ENCODE assay signal across 9 cellular contexts in the genomic region with DNA sequence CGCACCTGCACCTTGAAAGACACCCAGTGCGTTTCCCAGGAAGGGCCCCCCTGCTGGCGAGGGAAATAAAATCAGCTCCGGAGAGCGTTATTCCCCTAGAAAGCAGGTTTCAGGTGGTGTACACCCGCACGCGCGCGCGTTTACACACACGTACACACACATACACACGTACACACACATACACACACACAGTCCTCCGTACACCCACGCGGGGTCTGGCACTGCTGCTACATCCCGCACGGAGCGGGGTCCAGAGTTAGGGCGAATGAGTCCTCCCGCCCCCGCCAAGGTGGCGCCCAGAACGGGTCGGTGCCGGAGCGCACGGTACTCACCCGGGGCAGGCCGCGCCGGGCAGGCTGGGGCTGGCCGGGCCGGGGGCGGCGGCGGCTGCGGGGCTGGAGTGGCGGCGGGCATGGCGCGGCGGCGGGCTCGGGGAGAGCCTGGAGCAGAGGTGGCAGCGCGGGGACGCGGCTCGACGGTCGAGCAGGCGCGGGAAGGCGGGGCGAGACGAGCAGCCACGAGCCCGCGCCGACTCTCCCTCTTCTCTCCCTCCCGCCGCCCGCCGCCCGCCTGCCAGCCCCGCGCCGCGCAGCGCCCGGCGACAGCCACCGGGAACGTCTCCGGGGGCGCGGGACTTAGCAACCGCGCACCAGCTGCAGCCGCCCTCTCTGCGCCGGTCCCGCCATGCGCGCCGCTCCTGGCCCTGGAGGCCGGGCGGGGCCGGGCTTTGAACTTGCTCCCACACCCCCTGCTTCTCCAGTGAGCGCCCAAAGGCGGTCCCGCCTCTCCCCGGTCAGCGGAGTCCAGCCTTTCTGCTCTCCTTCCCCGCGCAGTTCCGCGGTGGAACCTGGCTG. TPM values are rescaled to one million over a fixed set of nuclear protein-coding genes. Genes with fewer than 3 reads are reported as not detected.
DNase-seq lines count a peak whose midpoint lies in the region; ATAC-seq and TF ChIP-seq lines count a peak whose summit lies in the region.
"Had no signal": no experiment of that assay in that cellular context is flagged by ENCODE, and none has a peak within 500 bp of the region (broad histone marks: within the 10 kb centered on the region; RNA-seq: fewer than 3 reads in every experiment).

A gene with protein sequence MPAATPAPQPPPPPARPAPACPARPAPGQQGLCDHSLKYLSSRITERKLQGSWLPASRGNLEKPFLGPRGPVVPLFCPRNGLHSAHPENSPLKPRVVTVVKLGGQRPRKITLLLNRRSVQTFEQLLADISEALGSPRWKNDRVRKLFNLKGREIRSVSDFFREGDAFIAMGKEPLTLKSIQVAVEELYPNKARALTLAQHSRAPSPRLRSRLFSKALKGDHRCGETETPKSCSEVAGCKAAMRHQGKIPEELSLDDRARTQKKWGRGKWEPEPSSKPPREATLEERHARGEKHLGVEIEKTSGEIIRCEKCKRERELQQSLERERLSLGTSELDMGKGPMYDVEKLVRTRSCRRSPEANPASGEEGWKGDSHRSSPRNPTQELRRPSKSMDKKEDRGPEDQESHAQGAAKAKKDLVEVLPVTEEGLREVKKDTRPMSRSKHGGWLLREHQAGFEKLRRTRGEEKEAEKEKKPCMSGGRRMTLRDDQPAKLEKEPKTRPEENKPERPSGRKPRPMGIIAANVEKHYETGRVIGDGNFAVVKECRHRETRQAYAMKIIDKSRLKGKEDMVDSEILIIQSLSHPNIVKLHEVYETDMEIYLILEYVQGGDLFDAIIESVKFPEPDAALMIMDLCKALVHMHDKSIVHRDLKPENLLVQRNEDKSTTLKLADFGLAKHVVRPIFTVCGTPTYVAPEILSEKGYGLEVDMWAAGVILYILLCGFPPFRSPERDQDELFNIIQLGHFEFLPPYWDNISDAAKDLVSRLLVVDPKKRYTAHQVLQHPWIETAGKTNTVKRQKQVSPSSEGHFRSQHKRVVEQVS (minus strand): TSS at position 704 of the 854 bp plus-strand sequence. CDS start 290 bp downstream, at position 414.

- H3K27me3 Mint-ChIP-seq in natural killer cell treated with Interleukin-12 subunit alpha and Interleukin-12 subunit beta and Interleukin-15 and Interleukin-18, amount 100 ng/mL, for 72 hours, result peaks cover 56 to 88% of the 10 kb centered on the region in 2 donors

- H3K9me3 Mint-ChIP-seq in natural killer cell treated with Interleukin-12 subunit alpha and Interleukin-12 subunit beta and Interleukin-15 and Interleukin-18, amount 100 ng/mL, for 72 hours, result no peaks in the 10 kb centered on the region

- H3K9ac ChIP-seq in duodenal mucosa (ENCODE audit: low read depth in 1 of 2, low read length in 2 of 2), result no peak within 1 kb of the TSS

- H3K36me3 ChIP-seq in ACC112 (ENCODE audit: insufficient read depth, low read length) (no peaks in the 10 kb centered on the region), HEK293 (ENCODE audit: control insufficient read depth in 2 of 2, insufficient read depth in 1 of 2, low read length in 2 of 2) (no peaks in the 10 kb centered on the region), duodenal mucosa (ENCODE audit: control insufficient read depth in 1 of 2, insufficient read depth in 2 of 2, low read length in 2 of 2) (no peaks in the 10 kb centered on the region), uterus (no peaks in the 10 kb centered on the region)

- no peak within 1 kb of the TSS for H3K27ac Mint-ChIP-seq in natural killer cell treated with Interleukin-12 subunit alpha and Interleukin-12 subunit beta and Interleukin-15 and Interleukin-18, amount 100 ng/mL, for 72 hours

- peaks cover 4 to 5% of the 10 kb centered on the region in 2 donors for H3K4me1 Mint-ChIP-seq in natural killer cell treated with Interleukin-12 subunit alpha and Interleukin-12 subunit beta and Interleukin-15 and Interleukin-18, amount 100 ng/mL, for 72 hours (ENCODE audit: low read depth in 2 of 2)

- POLR2A ChIA-PET in HEK293 (lab: Yijun Ruan, JAX), result no interaction called here

- H3K27ac ChIP-seq in ACC112 (ENCODE audit: low read depth, low read length) (no peak within 1 kb of the TSS), HEK293 (ENCODE audit: extremely low read depth, low read depth, low read length) (no peak within 1 kb of the TSS), duodenal mucosa (ENCODE audit: low read depth, low read length) (no peak within 1 kb of the TSS), uterus (no peak within 1 kb of the TSS)

- H3K27me3 ChIP-seq in ACC112 (ENCODE audit: insufficient read depth, low read length), result peaks cover 93% of the 10 kb centered on the region
- H3K27me3 ChIP-seq in duodenal mucosa (ENCODE audit: control insufficient read depth in 1 of 2, insufficient read depth in 2 of 2, low read length in 2 of 2), result peaks cover 33 to 45% of the 10 kb centered on the region in 2 donors
- H3K27me3 ChIP-seq in uterus, result no peaks in the 10 kb centered on the region

- no peak for DNase-seq in natural killer cell treated with Interleukin-12 subunit alpha and Interleukin-12 subunit beta and Interleukin-15 and Interleukin-18, amount 100 ng/mL, for 72 hours (ENCODE audit: low spot score)
- DNase-seq in NCI-H1105 treated with DMSO at 0.1 percent for 48 hours (lab: John Stamatoyannopoulos, UW) (no peak), NOMO-1 treated with dmso at 0.1 percent for 144 hours (lab: John Stamatoyannopoulos, UW; ENCODE audit: unreplicated experiment) (no peak), uterus (no peak)

- peaks cover 5% of the 10 kb centered on the region for H3K36me3 Mint-ChIP-seq in natural killer cell treated with Interleukin-12 subunit alpha and Interleukin-12 subunit beta and Interleukin-15 and Interleukin-18, amount 100 ng/mL, for 72 hours

- CTCF ChIA-PET in HEK293 (lab: Yijun Ruan, JAX), result interaction anchor here (0.8 to 1.3 kb wide), 2 partner anchors 10 to 18 kb away, joined by 3 to 8 read pairs; no protein-coding TSS in a partner anchor

- ATAC-seq in natural killer cell treated with Interleukin-12 subunit alpha and Interleukin-12 subunit beta and Interleukin-15 and Interleukin-18, amount 100 ng/mL, for 72 hours, result peak; percentile 48
- ATAC-seq in GM18873 (IDR thresholded peaks at IDR 0.05; ENCODE audit: low FRiP score, unreplicated experiment), result no peak
- ATAC-seq: GM12878 had no signal

- 0 out of 2 replicates have a peak, but pooled peaks have one; percentile 12 for TF ChIP-seq CTCF in HEK293 (tag by site-specific recombination; IDR thresholded peaks at IDR 0.05)
- TF ChIP-seq CTCF in uterus (IDR thresholded peaks at IDR 0.05), result no peak

- peak within 1 kb of the TSS; percentile 38 for H3K4me3 Mint-ChIP-seq in natural killer cell treated with Interleukin-12 subunit alpha and Interleukin-12 subunit beta and Interleukin-15 and Interleukin-18, amount 100 ng/mL, for 72 hours

- H2AFZ ChIP-seq in ACC112 (ENCODE audit: low read length, unreplicated experiment), result no peak within 1 kb of the TSS

- H3K4me1 ChIP-seq in ACC112 (ENCODE audit: control insufficient read depth, insufficient read depth, low read length, unreplicated experiment), result no peaks in the 10 kb centered on the region
- H3K4me1 ChIP-seq in HEK293 (ENCODE audit: control insufficient read depth, insufficient read depth, low read length), result no peaks in the 10 kb centered on the region
- peaks cover 3 to 7% of the 10 kb centered on the region in 2 donors for H3K4me1 ChIP-seq in duodenal mucosa (ENCODE audit: control insufficient read depth in 1 of 2, insufficient read depth in 2 of 2, low read length in 2 of 2)
- no peaks in the 10 kb centered on the region for H3K4me1 ChIP-seq in uterus

- intact Hi-C loops in uterus (cut with DNase I; ENCODE audit: low total_unique reads), result no loop called here

- no peaks in the 10 kb centered on the region for H3K79me2 ChIP-seq in ACC112 (ENCODE audit: control insufficient read depth, insufficient read depth, low read length, unreplicated experiment)

- H3K9me3 ChIP-seq in HEK293 (ENCODE audit: control insufficient read depth, insufficient read depth, low read depth, low read length), result no peaks in the 10 kb centered on the region
- no peaks in the 10 kb centered on the region for H3K9me3 ChIP-seq in duodenal mucosa (ENCODE audit: control insufficient read depth in 1 of 2, low read length in 2 of 2)
- H3K9me3 ChIP-seq in uterus, result no peaks in the 10 kb centered on the region

- H3K4me3 ChIP-seq in ACC112 (ENCODE audit: low read depth, low read length) (peak within 1 kb of the TSS; percentile 39), HEK293 (ENCODE audit: low read depth, low read length) (peak within 1 kb of the TSS; percentile 38), duodenal mucosa (ENCODE audit: low read depth in 1 of 2, low read length in 2 of 2) (peak within 1 kb of the TSS; percentile 46 to 48), uterus (no peak within 1 kb of the TSS)
- H3K4me3 ChIP-seq: GM12878 had no signal

- no peak for TF ChIP-seq POLR2A in uterus (IDR thresholded peaks at IDR 0.05)

TF ChIP-seq in HEK293, 187 proteins besides CTCF, POLR2A, EP300 and RAD21 (continues in another document):
- TF ChIP-seq SP2 (tag by site-specific recombination; IDR thresholded peaks at IDR 0.05) (peak; percentile 23; the same call in 1 of the 2 replicates), KLF7 (tag by site-specific recombination; IDR thresholded peaks at IDR 0.05; ENCODE audit: borderline replicate concordance) (no peak), ZBTB21 (tag by site-specific recombination; IDR thresholded peaks at IDR 0.05) (no peak), ZNF335 (tag by site-specific recombination; conservative IDR thresholded peaks at IDR 0.05) (peak; percentile 55), EGR2 (tag by site-specific recombination; IDR thresholded peaks at IDR 0.05; ENCODE audit: low read depth) (peak; percentile 61), ZFHX2 (tag by site-specific recombination; conservative IDR thresholded peaks at IDR 0.05) (peak; percentile 87), ZNF596 (tag by site-specific recombination; IDR thresholded peaks at IDR 0.05) (0 out of 2 replicates have a peak, but pooled peaks have one; percentile 22), MYNN (tag by site-specific recombination; IDR thresholded peaks at IDR 0.05; ENCODE audit: borderline replicate concordance) (no peak)
- TF ChIP-seq, protein P1, sequence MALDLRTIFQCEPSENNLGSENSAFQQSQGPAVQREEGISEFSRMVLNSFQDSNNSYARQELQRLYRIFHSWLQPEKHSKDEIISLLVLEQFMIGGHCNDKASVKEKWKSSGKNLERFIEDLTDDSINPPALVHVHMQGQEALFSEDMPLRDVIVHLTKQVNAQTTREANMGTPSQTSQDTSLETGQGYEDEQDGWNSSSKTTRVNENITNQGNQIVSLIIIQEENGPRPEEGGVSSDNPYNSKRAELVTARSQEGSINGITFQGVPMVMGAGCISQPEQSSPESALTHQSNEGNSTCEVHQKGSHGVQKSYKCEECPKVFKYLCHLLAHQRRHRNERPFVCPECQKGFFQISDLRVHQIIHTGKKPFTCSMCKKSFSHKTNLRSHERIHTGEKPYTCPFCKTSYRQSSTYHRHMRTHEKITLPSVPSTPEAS (tag by site-specific recombination; IDR thresholded peaks at IDR 0.05), result peak; percentile 92

RNA-seq across cellular contexts. Expression of the gene that starts here (rescaled TPM):
- not detected for total RNA-seq in natural killer cell treated with Interleukin-12 subunit alpha and Interleukin-12 subunit beta and Interleukin-15 and Interleukin-18, amount 100 ng/mL, for 72 hours
- 1 to 10 TPM in 2 of 4 donors, not detected in 2; 1.0 to 1.5 TPM for total RNA-seq in uterus
- total RNA-seq: GM12878 had no signal

Comparison
In these comparisons a context has a peak if more than half of its experiments do, and no peak if none do; other contexts are left out.
1. Peak in ATAC-seq in natural killer cell treated with Interleukin-12 subunit alpha and Interleukin-12 subunit beta and Interleukin-15 and Interleukin-18, amount 100 ng/mL, for 72 hours; RNA of the gene not detected or under 1 TPM.
2. H3K4me3 ChIP-seq: peak in ACC112 (single experiment), HEK293 (single experiment) and duodenal mucosa (2 of 2); none in uterus (0 of 2).